In the genomic region with DNA sequence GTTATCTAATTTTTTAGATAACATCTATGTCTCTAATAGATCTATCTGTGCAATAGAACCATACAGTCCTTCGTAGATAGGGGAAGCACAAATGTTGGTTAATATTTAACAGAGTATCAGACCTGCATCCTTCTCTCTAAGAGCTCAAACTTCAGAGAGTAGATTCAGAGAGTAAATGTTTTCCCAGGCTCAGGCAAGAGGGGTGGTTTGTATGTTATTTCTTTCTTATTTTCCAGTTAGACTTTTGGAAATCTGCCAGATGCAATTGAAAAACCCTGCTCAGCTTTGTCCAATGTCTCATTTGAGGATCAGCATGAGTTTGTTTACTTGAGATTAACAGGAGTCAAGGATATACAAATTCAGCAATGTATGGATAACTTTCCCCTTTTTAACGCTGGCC, we compare ENCODE assay signal across 30 cellular contexts.
DNase-seq lines count a peak whose midpoint lies in the region; ATAC-seq and TF ChIP-seq lines count a peak whose summit lies in the region.
"Had no signal": no experiment of that assay in that cellular context is flagged by ENCODE, and none has a peak within 500 bp of the region (broad histone marks: within the 10 kb centered on the region; RNA-seq: fewer than 3 reads in every experiment).

No MANE protein-coding gene starts in this region.

- WGBS in liver: 30% methylated on average over 2 of the region's 2 CpGs

- H3K27me3 ChIP-seq in liver (ENCODE audit: control insufficient read depth in 4 of 4, insufficient read depth in 4 of 4, low read length in 3 of 4): no peaks in the 10 kb centered on the region
- H3K27me3 ChIP-seq in effector memory CD4-positive, alpha-beta T cell (replicated peaks; ENCODE audit: control insufficient read depth, insufficient read depth, low read length, poor library complexity, severe bottlenecking): no peaks in the 10 kb centered on the region
- H3K27me3 ChIP-seq: dorsolateral prefrontal cortex, gastrocnemius medialis, Peyer's patch, transverse colon had no signal

- H3K27ac ChIP-seq in liver (ENCODE audit: low read depth in 1 of 2, low read length in 2 of 2): no peak overlapping the region
- H3K27ac ChIP-seq in effector memory CD4-positive, alpha-beta T cell (ENCODE audit: insufficient read depth, low read length, poor library complexity, severe bottlenecking): no peak overlapping the region
- H3K27ac ChIP-seq: dorsolateral prefrontal cortex, gastrocnemius medialis, Peyer's patch, psoas muscle, transverse colon had no signal

- DNase-seq in COR-L47 (lab: John Stamatoyannopoulos, UW) (peak; percentile 51), NCI-H1105 treated with DMSO at 0.1 percent for 48 hours (lab: John Stamatoyannopoulos, UW) (peak; percentile 67), choroid plexus epithelial cell (ENCODE audit: low read depth) (peak; percentile 44), GM19240 (ENCODE audit: insufficient read length, low spot score) (no peak)
- no peak for DNase-seq in activated CD8-positive, alpha-beta memory T cell treated with anti-CD3 and anti-CD28 coated beads, Interleukin-2, amount 50 U/mL, for 48 hours
- no peak for DNase-seq in effector memory CD4-positive, alpha-beta T cell
- DNase-seq: activated CD4-positive, alpha-beta T cell treated with anti-CD3 and anti-CD28 coated beads for 1 hour; activated CD8-positive, alpha-beta T cell treated with anti-CD3 and anti-CD28 coated beads for 36 hours; activated naive CD4-positive, alpha-beta T cell treated with anti-CD3 and anti-CD28 coated beads, Interleukin-2, amount 50 U/mL, for 16 hours; CD4-positive, alpha-beta T cell; cerebellar nuclear complex; dorsolateral prefrontal cortex; EL; gastrocnemius medialis; H7; immature natural killer cell; Karpas-422; naive thymus-derived CD4-positive, alpha-beta T cell; NCI-H1436 treated with DMSO at 0.1 percent for 48 hours; NCI-H2171 treated with DMSO at 0.1 percent for 48 hours; NCI-H524 treated with DMSO at 0.1 percent for 48 hours; occipital lobe; Peyer's patch; psoas muscle; SHP77 treated with DMSO at 0.1 percent for 48 hours; stimulated activated CD4-positive, alpha-beta T cell treated with anti-CD3 and anti-CD28 coated beads, Interleukin-15, amount 100 ng/mL, for 24 hours; stimulated activated CD4-positive, alpha-beta T cell treated with anti-CD3 and anti-CD28 coated beads, Interleukin-4, amount 100 ng/mL, for 4 hours; transverse colon had no signal

- TF ChIP-seq CTCF in choroid plexus epithelial cell (conservative IDR thresholded peaks at IDR 0.05; ENCODE audit: low read depth, low read length): no peak
- TF ChIP-seq CTCF in liver (IDR thresholded peaks at IDR 0.05; ENCODE audit: low read depth, low read length, missing input control): no peak

- no peaks in the 10 kb centered on the region for H3K9me3 ChIP-seq in liver (ENCODE audit: control insufficient read depth in 4 of 4, low read length in 3 of 4)
- H3K9me3 ChIP-seq in effector memory CD4-positive, alpha-beta T cell (ENCODE audit: control insufficient read depth, low read length): no peaks in the 10 kb centered on the region
- H3K9me3 ChIP-seq: gastrocnemius medialis, psoas muscle, transverse colon had no signal

- H3K4me3 ChIP-seq in choroid plexus epithelial cell (ENCODE audit: low read depth, low read length) (no peak overlapping the region), liver (ENCODE audit: low read depth in 1 of 3, low read length in 3 of 3) (no peak overlapping the region)
- no peak overlapping the region for H3K4me3 ChIP-seq in effector memory CD4-positive, alpha-beta T cell (ENCODE audit: insufficient read depth, low read depth, low read length, poor library complexity, severe bottlenecking)
- H3K4me3 ChIP-seq: dorsolateral prefrontal cortex, gastrocnemius medialis, Peyer's patch, psoas muscle, transverse colon had no signal

- H3K9ac ChIP-seq in liver (ENCODE audit: low read depth in 1 of 2, low read length in 2 of 2): no peak overlapping the region

- peaks cover 5 to 11% (median 8%) of the 10 kb centered on the region in 4 donors for H3K4me1 ChIP-seq in liver (ENCODE audit: control insufficient read depth in 4 of 4, insufficient read depth in 4 of 4, low read length in 3 of 4)
- H3K4me1 ChIP-seq in effector memory CD4-positive, alpha-beta T cell (ENCODE audit: control insufficient read depth, insufficient read depth, low read length, poor library complexity, severe bottlenecking): no peaks in the 10 kb centered on the region
- H3K4me1 ChIP-seq: Peyer's patch, psoas muscle had no signal

- H3K36me3 ChIP-seq in liver (ENCODE audit: control insufficient read depth in 4 of 4, insufficient read depth in 3 of 4, low read depth in 1 of 4, low read length in 3 of 4): no peaks in the 10 kb centered on the region
- no peaks in the 10 kb centered on the region for H3K36me3 ChIP-seq in effector memory CD4-positive, alpha-beta T cell (ENCODE audit: control insufficient read depth, insufficient read depth, low read length)
- H3K36me3 ChIP-seq: gastrocnemius medialis, Peyer's patch, transverse colon had no signal

- ATAC-seq in GM18517 (IDR thresholded peaks at IDR 0.05; ENCODE audit: unreplicated experiment): no peak
- ATAC-seq: activated CD8-positive, alpha-beta T cell treated with anti-CD3 and anti-CD28 coated beads for 36 hours; gastrocnemius medialis; naive thymus-derived CD4-positive, alpha-beta T cell had no signal

- TF ChIP-seq RAD21 in liver (IDR thresholded peaks at IDR 0.05): peak in 1 of 2 donors; percentile 46

TF ChIP-seq in liver, 16 proteins besides CTCF, POLR2A, EP300 and RAD21:
- TF ChIP-seq EGR1 (IDR thresholded peaks at IDR 0.05; ENCODE audit: low read depth in 2 of 2) (no peak), HNF4G (IDR thresholded peaks at IDR 0.05) (no peak), FOXA2 (IDR thresholded peaks at IDR 0.05) (no peak), TAF1 (conservative IDR thresholded peaks at IDR 0.05) (no peak), FOXA1 (IDR thresholded peaks at IDR 0.05) (no peak), JUND (IDR thresholded peaks at IDR 0.05) (no peak), SP1 (IDR thresholded peaks at IDR 0.05) (peak; percentile 32), GABPA (IDR thresholded peaks at IDR 0.05 in 1 of 2, conservative IDR thresholded peaks at IDR 0.05 in 1 of 2) (no peak), YY1 (IDR thresholded peaks at IDR 0.05) (peak; percentile 13), HNF4A (conservative IDR thresholded peaks at IDR 0.05) (peak; percentile 18 to 30), NR2F2 (IDR thresholded peaks at IDR 0.05) (no peak), ZBTB33 (IDR thresholded peaks at IDR 0.05) (no peak), RXRA (IDR thresholded peaks at IDR 0.05) (peak in 1 of 2 donors; percentile 20)
- TF ChIP-seq, protein P1, sequence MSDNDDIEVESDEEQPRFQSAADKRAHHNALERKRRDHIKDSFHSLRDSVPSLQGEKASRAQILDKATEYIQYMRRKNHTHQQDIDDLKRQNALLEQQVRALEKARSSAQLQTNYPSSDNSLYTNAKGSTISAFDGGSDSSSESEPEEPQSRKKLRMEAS (IDR thresholded peaks at IDR 0.05): no peak
- TF ChIP-seq, protein P2, sequence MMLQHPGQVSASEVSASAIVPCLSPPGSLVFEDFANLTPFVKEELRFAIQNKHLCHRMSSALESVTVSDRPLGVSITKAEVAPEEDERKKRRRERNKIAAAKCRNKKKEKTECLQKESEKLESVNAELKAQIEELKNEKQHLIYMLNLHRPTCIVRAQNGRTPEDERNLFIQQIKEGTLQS (IDR thresholded peaks at IDR 0.05): no peak
- TF ChIP-seq, protein P3, sequence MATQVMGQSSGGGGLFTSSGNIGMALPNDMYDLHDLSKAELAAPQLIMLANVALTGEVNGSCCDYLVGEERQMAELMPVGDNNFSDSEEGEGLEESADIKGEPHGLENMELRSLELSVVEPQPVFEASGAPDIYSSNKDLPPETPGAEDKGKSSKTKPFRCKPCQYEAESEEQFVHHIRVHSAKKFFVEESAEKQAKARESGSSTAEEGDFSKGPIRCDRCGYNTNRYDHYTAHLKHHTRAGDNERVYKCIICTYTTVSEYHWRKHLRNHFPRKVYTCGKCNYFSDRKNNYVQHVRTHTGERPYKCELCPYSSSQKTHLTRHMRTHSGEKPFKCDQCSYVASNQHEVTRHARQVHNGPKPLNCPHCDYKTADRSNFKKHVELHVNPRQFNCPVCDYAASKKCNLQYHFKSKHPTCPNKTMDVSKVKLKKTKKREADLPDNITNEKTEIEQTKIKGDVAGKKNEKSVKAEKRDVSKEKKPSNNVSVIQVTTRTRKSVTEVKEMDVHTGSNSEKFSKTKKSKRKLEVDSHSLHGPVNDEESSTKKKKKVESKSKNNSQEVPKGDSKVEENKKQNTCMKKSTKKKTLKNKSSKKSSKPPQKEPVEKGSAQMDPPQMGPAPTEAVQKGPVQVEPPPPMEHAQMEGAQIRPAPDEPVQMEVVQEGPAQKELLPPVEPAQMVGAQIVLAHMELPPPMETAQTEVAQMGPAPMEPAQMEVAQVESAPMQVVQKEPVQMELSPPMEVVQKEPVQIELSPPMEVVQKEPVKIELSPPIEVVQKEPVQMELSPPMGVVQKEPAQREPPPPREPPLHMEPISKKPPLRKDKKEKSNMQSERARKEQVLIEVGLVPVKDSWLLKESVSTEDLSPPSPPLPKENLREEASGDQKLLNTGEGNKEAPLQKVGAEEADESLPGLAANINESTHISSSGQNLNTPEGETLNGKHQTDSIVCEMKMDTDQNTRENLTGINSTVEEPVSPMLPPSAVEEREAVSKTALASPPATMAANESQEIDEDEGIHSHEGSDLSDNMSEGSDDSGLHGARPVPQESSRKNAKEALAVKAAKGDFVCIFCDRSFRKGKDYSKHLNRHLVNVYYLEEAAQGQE (IDR thresholded peaks at IDR 0.05): no peak

Comparison
In these comparisons a context has a peak if more than half of its experiments do, and no peak if none do; other contexts are left out.
1. DNase-seq: peak in COR-L47 (single experiment), NCI-H1105 treated with DMSO at 0.1 percent for 48 hours (single experiment) and choroid plexus epithelial cell (single experiment); none in activated CD8-positive, alpha-beta memory T cell treated with anti-CD3 and anti-CD28 coated beads, Interleukin-2, amount 50 U/mL, for 48 hours (single experiment), effector memory CD4-positive, alpha-beta T cell (0 of 3) and GM19240 (single experiment).